ENCODE assay signal across 10 cellular contexts in the genomic region with DNA sequence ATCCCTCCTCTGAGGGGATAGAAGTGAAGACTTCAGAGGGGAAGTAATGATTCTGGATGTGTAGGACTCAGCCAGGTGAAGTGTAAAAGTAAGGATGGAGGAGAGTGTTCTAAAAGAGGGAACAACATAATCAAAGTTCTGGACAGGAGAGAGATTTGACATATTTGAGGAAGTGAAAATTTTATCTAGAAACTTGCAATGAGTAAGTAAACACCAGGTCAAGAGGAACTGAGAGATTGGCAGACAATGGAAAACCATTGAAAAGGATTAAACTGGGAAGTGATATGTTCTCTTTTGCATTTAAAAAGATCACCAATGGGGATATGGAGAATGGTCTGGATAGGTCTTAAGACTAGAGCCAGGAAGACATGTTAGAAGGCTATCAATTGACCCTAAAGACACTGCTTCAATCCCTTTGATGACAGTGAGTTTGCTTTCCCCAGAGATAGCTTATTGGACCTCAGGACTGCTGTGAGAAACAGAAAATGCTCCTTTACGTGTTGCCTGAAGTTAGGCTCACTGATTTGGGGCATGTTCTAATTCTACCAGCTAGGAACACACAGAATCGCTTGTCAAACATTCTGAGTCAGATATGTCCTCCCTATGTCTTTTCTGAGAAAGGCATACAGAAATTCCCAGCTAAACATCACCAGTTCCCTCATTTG.
DNase-seq lines count a peak whose midpoint lies in the region; ATAC-seq, FAIRE-seq and TF ChIP-seq lines count a peak whose summit lies in the region.
"Had no signal": no experiment of that assay in that cellular context is flagged by ENCODE, and none has a peak within 500 bp of the region (broad histone marks: within the 10 kb centered on the region; RNA-seq: fewer than 3 reads in every experiment).

No MANE protein-coding gene starts in this region.

- no peaks in the 10 kb centered on the region for H3K27me3 Mint-ChIP-seq in central memory CD8-positive, alpha-beta T cell

- TF ChIP-seq CTCF in GM10248 (IDR thresholded peaks at IDR 0.05; ENCODE audit: control extremely low read depth, extremely low read depth, low read depth, missing control alignments): no peak
- TF ChIP-seq CTCF in colonic mucosa (IDR thresholded peaks at IDR 0.05): no peak

- POLR2A ChIA-PET in GM10248 (lab: Yijun Ruan, JAX): no interaction called here

- H3K4me3 Mint-ChIP-seq in central memory CD8-positive, alpha-beta T cell: peak overlapping the region; percentile 36

- H3K4me1 Mint-ChIP-seq in central memory CD8-positive, alpha-beta T cell: peaks cover 46% of the 10 kb centered on the region

- no peak overlapping the region for H3K4me3 ChIP-seq in colonic mucosa
- H3K4me3 ChIP-seq: gastrocnemius medialis had no signal

- H3K27me3 ChIP-seq in colonic mucosa: no peaks in the 10 kb centered on the region
- H3K27me3 ChIP-seq: gastrocnemius medialis had no signal

- no peak overlapping the region for H3K9ac ChIP-seq in colonic mucosa (ENCODE audit: low read depth in 2 of 2, low read length in 2 of 2)

- FAIRE-seq in urothelium cell line (lab: Jason Lieb, UNC): no peak
- FAIRE-seq: TTC549 had no signal

- H3K36me3 ChIP-seq in colonic mucosa: no peaks in the 10 kb centered on the region
- H3K36me3 ChIP-seq: gastrocnemius medialis had no signal

- ATAC-seq in GM21390 (IDR thresholded peaks at IDR 0.05; ENCODE audit: unreplicated experiment) (peak; percentile 74), HG03520 (IDR thresholded peaks at IDR 0.05; ENCODE audit: unreplicated experiment) (peak; percentile 78)
- no peak for ATAC-seq in central memory CD8-positive, alpha-beta T cell (replicated peaks; ENCODE audit: extremely low read depth, poor library complexity, severe bottlenecking)
- ATAC-seq: gastrocnemius medialis had no signal

- H3K9me3 ChIP-seq in colonic mucosa: no peaks in the 10 kb centered on the region
- H3K9me3 ChIP-seq: gastrocnemius medialis had no signal

- no peaks in the 10 kb centered on the region for H3K9me3 Mint-ChIP-seq in central memory CD8-positive, alpha-beta T cell

- CTCF ChIA-PET in GM10248 (lab: Yijun Ruan, JAX): interaction anchor here (0.6 to 2.0 kb wide), 5 partner anchors 11 to 145 kb away, joined by 3 to 6 read pairs (median 3); a partner anchor contains a TSS

- H3K4me1 ChIP-seq in colonic mucosa: no peaks in the 10 kb centered on the region

- H3K36me3 Mint-ChIP-seq in central memory CD8-positive, alpha-beta T cell (ENCODE audit: insufficient read depth): peaks cover 10% of the 10 kb centered on the region

- H3K27ac ChIP-seq in colonic mucosa: no peak overlapping the region

- peak; percentile 29 for DNase-seq in GM10248 (ENCODE audit: extremely low spot score)
- DNase-seq in central memory CD8-positive, alpha-beta T cell (ENCODE audit: low spot score in 2 of 2): no peak
- DNase-seq in 8988T: no peak
- no peak for DNase-seq in superior temporal gyrus (ENCODE audit: extremely low spot score)
- DNase-seq in urothelium cell line (ENCODE audit: low spot score): no peak
- no peak for DNase-seq in colonic mucosa
- DNase-seq: gastrocnemius medialis had no signal

- H3K27ac Mint-ChIP-seq in central memory CD8-positive, alpha-beta T cell (ENCODE audit: low read depth): peak overlapping the region; percentile 93

- intact Hi-C loops in colonic mucosa (cut with DNase I): no loop called here
